Comparison of ENCODE assay signal across 25 cellular contexts in genomic region chr2:232636788-232637420, GRCh38. TPM values are rescaled to one million over a fixed set of nuclear protein-coding genes. Genes with fewer than 3 reads are reported as not detected.
A peak's percentile ranks its signal among the peaks of the same experiment; 100 is the strongest.
DNase-seq lines count a peak whose midpoint lies in the region; ATAC-seq and TF ChIP-seq lines count a peak whose summit lies in the region.
"Had no signal": no experiment of that assay in that cellular context is flagged by ENCODE, and none has a peak within 500 bp of the region (broad histone marks: within the 10 kb centered on the region; RNA-seq: fewer than 3 reads in every experiment).

No MANE protein-coding gene starts in this region.

- H3K4me3 ChIP-seq in breast epithelium (peak overlapping the region in 2 of 3 donors; percentile 78 to 94), mammary epithelial cell (replicated peaks in 1 of 3; ENCODE audit: insufficient read depth in 1 of 3, low read depth in 2 of 3, low read length in 3 of 3) (no peak overlapping the region), right lobe of liver (peak overlapping the region in 1 of 3 donors; percentile 24), tibial artery (peak overlapping the region; percentile 77 to 96), stomach (no peak overlapping the region)
- H3K4me3 ChIP-seq: gastroesophageal sphincter, pancreas, sigmoid colon had no signal

- peaks cover 3% of the 10 kb centered on the region for H3K4me1 Mint-ChIP-seq in activated naive CD8-positive, alpha-beta T cell treated with anti-CD3 and anti-CD28 coated beads, Interleukin-2, amount 10 ng/mL, durations not matched to agents 7 days and 5 days

- H3K79me2 ChIP-seq in mammary epithelial cell (ENCODE audit: insufficient read depth, low read length): no peaks in the 10 kb centered on the region

- no peak for TF ChIP-seq POLR2A in breast epithelium (IDR thresholded peaks at IDR 0.05)
- no peak for TF ChIP-seq POLR2A in right lobe of liver (IDR thresholded peaks at IDR 0.05)
- no peak for TF ChIP-seq POLR2A in stomach (IDR thresholded peaks at IDR 0.05)

- peak overlapping the region; percentile 80 for H3K27ac Mint-ChIP-seq in activated naive CD8-positive, alpha-beta T cell treated with anti-CD3 and anti-CD28 coated beads, Interleukin-2, amount 10 ng/mL, durations not matched to agents 7 days and 5 days

- in situ Hi-C loops in mammary epithelial cell (cut with MboI; ENCODE audit: low sequenced_read_pairs in 2 of 2): no loop called here

- dilution Hi-C loops in mammary epithelial cell (cut with HindIII; ENCODE audit: low sequenced_read_pairs): no loop called here

- H3K36me3 ChIP-seq in breast epithelium (no peaks in the 10 kb centered on the region), mammary epithelial cell (ENCODE audit: insufficient read depth, low read length) (no peaks in the 10 kb centered on the region), right lobe of liver (no peaks in the 10 kb centered on the region), tibial artery (peaks cover 0 to 12% (median 8%) of the 10 kb centered on the region in 3 donors), stomach (no peaks in the 10 kb centered on the region)
- H3K36me3 ChIP-seq: gastroesophageal sphincter, pancreas, sigmoid colon had no signal

- ATAC-seq in activated naive CD8-positive, alpha-beta T cell treated with anti-CD3 and anti-CD28 coated beads, Interleukin-2, amount 10 ng/mL, durations not matched to agents 7 days and 5 days (ENCODE audit: low read depth): peak; percentile 62
- ATAC-seq in right lobe of liver (peak in 3 of 4 donors; percentile 5 to 48 (median 28)), HG03342 (IDR thresholded peaks at IDR 0.05; ENCODE audit: unreplicated experiment) (no peak)
- ATAC-seq: gastroesophageal sphincter, pancreas, SK-N-SH treated with all-trans-retinoic acid at 6 μM for 48 hours had no signal

- H2AFZ ChIP-seq in mammary epithelial cell (ENCODE audit: low read depth, low read length): no peak overlapping the region

- H3K27ac ChIP-seq in breast epithelium: peak overlapping the region in 1 of 2 donors; percentile 93
- no peak overlapping the region for H3K27ac ChIP-seq in mammary epithelial cell (ENCODE audit: insufficient read depth, low read depth, low read length)
- H3K27ac ChIP-seq in right lobe of liver: peak overlapping the region in 2 of 3 donors; percentile 20 to 29
- peak overlapping the region; percentile 90 to 93 for H3K27ac ChIP-seq in tibial artery
- no peak overlapping the region for H3K27ac ChIP-seq in stomach
- H3K27ac ChIP-seq: C4-2B, pancreas, sigmoid colon had no signal

- peak overlapping the region; percentile 61 for H3K4me3 Mint-ChIP-seq in activated naive CD8-positive, alpha-beta T cell treated with anti-CD3 and anti-CD28 coated beads, Interleukin-2, amount 10 ng/mL, durations not matched to agents 7 days and 5 days

- TF ChIP-seq CTCF in breast epithelium (IDR thresholded peaks at IDR 0.05) (no peak), mammary epithelial cell (conservative IDR thresholded peaks at IDR 0.05 in 1 of 2, IDR thresholded peaks at IDR 0.05 in 1 of 2; ENCODE audit: extremely low read depth in 1 of 2, insufficient read depth in 1 of 2, low read depth in 1 of 2, low read length in 2 of 2) (no peak), right lobe of liver (IDR thresholded peaks at IDR 0.05) (no peak), tibial artery (IDR thresholded peaks at IDR 0.05) (no peak), stomach (IDR thresholded peaks at IDR 0.05) (no peak)

- H3K4me1 ChIP-seq in breast epithelium: no peaks in the 10 kb centered on the region
- peaks cover 24% of the 10 kb centered on the region for H3K4me1 ChIP-seq in mammary epithelial cell (ENCODE audit: insufficient read depth, low read length)
- H3K4me1 ChIP-seq in right lobe of liver: peaks cover 0 to 16% (median 0%) of the 10 kb centered on the region in 4 donors
- H3K4me1 ChIP-seq in tibial artery: peaks cover 0 to 74% (median 44%) of the 10 kb centered on the region in 4 donors
- peaks cover 5 to 32% (median 29%) of the 10 kb centered on the region in 4 donors for H3K4me1 ChIP-seq in stomach

- H3K27me3 ChIP-seq in breast epithelium (no peaks in the 10 kb centered on the region), mammary epithelial cell (ENCODE audit: insufficient read depth, low read length) (peaks cover 17% of the 10 kb centered on the region), right lobe of liver (no peaks in the 10 kb centered on the region), tibial artery (no peaks in the 10 kb centered on the region), stomach (peaks cover 0 to 40% (median 32%) of the 10 kb centered on the region in 3 donors)

- 90% methylated on average over 12 of the region's 16 CpGs for WGBS in mammary epithelial cell (ENCODE audit: low coverage, missing lambda C conversion rate)
- WGBS in right lobe of liver (ENCODE audit: insufficient coverage, low coverage, low lambda C conversion rate, missing lambda C conversion rate): 38% methylated on average over 12 of the region's 16 CpGs
- WGBS in stomach, 5 donors: 71 to 80% (median 72%) methylated on average over 16 of the region's 16 CpGs

- DNase-seq in breast epithelium (ENCODE audit: low spot score in 2 of 2) (no peak), mammary epithelial cell (no peak), right lobe of liver (no peak), tibial artery (no peak), stomach (no peak), NCI-H2227 treated with DMSO at 0.1 percent for 48 hours (lab: John Stamatoyannopoulos, UW) (no peak)
- no peak for DNase-seq in activated naive CD8-positive, alpha-beta T cell treated with anti-CD3 and anti-CD28 coated beads, Interleukin-2, amount 10 ng/mL, durations not matched to agents 7 days and 5 days
- DNase-seq: ACHN, dermis blood vessel endothelial cell, DMS 273 treated with DMSO at 0.1 percent for 48 hours, erythroblast, GDM1, H7, Karpas-422, NCI-H1048, NCI-H2029, NCI-H446 treated with DMSO at 0.1 percent for 48 hours, pancreas, RPMI8226, sigmoid colon had no signal

- CTCF ChIA-PET in mammary epithelial cell (lab: Charles Lee; ENCODE audit: low non-redundant PET): no interaction called here

- H3K9ac ChIP-seq in mammary epithelial cell (ENCODE audit: insufficient read depth, low read length): no peak overlapping the region

- H3K36me3 Mint-ChIP-seq in activated naive CD8-positive, alpha-beta T cell treated with anti-CD3 and anti-CD28 coated beads, Interleukin-2, amount 10 ng/mL, durations not matched to agents 7 days and 5 days: no peaks in the 10 kb centered on the region

- intact Hi-C loops in breast epithelium (cut with DNase I; ENCODE audit: low total_unique reads): no loop called here
- intact Hi-C loops in mammary epithelial cell (cut with micrococcal nuclease): no loop called here
- intact Hi-C loops in right lobe of liver (cut with DNase I): no loop called here
- intact Hi-C loops in tibial artery (cut with DNase I; ENCODE audit: low total_unique reads): no loop called here
- intact Hi-C loops in stomach (cut with DNase I; ENCODE audit: low total_unique reads): no loop called here

- peaks cover 62% of the 10 kb centered on the region for H3K27me3 Mint-ChIP-seq in activated naive CD8-positive, alpha-beta T cell treated with anti-CD3 and anti-CD28 coated beads, Interleukin-2, amount 10 ng/mL, durations not matched to agents 7 days and 5 days

- no peak for TF ChIP-seq EP300 in stomach (IDR thresholded peaks at IDR 0.05)

- no TSS peak for BruUV-seq in mammary epithelial cell (replicated peaks; lab: Mats Ljungman, UMichigan)

- H3K9me3 Mint-ChIP-seq in activated naive CD8-positive, alpha-beta T cell treated with anti-CD3 and anti-CD28 coated beads, Interleukin-2, amount 10 ng/mL, durations not matched to agents 7 days and 5 days: no peaks in the 10 kb centered on the region

- POLR2A ChIA-PET in activated naive CD8-positive, alpha-beta T cell treated with anti-CD3 and anti-CD28 coated beads, Interleukin-2, amount 10 ng/mL, durations not matched to agents 7 days and 5 days (lab: Charles Lee): no interaction called here

- no peak overlapping the region for H3K4me2 ChIP-seq in mammary epithelial cell (ENCODE audit: insufficient read depth, low read depth, low read length)

- H4K20me1 ChIP-seq in mammary epithelial cell (ENCODE audit: insufficient read depth, low read length): no peaks in the 10 kb centered on the region

- H3K9me3 ChIP-seq in breast epithelium: no peaks in the 10 kb centered on the region
- H3K9me3 ChIP-seq in mammary epithelial cell (replicated peaks; ENCODE audit: insufficient read depth, low read length): no peaks in the 10 kb centered on the region
- no peaks in the 10 kb centered on the region for H3K9me3 ChIP-seq in right lobe of liver
- no peaks in the 10 kb centered on the region for H3K9me3 ChIP-seq in tibial artery
- H3K9me3 ChIP-seq in stomach: no peaks in the 10 kb centered on the region
- H3K9me3 ChIP-seq: gastroesophageal sphincter, pancreas, sigmoid colon had no signal

RNA-seq across cellular contexts. Expression of gene EFHD1, which starts 3.5 kb away (rescaled TPM):
- total RNA-seq in breast epithelium: 10 to 100 TPM; 31.0 to 67.2 (median 52.8) TPM
- total RNA-seq in mammary epithelial cell: 1 to 10 TPM in 1 of 2 donors, under 1 TPM in 1; 0.87 to 2.0 TPM
- 1.1 TPM for polyA plus RNA-seq in mammary epithelial cell
- not detected for polyA minus RNA-seq in mammary epithelial cell
- 1 to 10 TPM; 7.6 to 8.8 TPM for total RNA-seq in activated naive CD8-positive, alpha-beta T cell treated with anti-CD3 and anti-CD28 coated beads, Interleukin-2, amount 10 ng/mL, durations not matched to agents 7 days and 5 days
- total RNA-seq in right lobe of liver: 10 to 100 TPM in 4 of 6 experiments, 1 to 10 TPM in 2; 7.3 to 30.3 (median 10.7) TPM
- 10 to 100 TPM in 2 of 5 donors, 1 to 10 TPM in 2, not detected in 1; 2.8 to 49.1 (median 9.4) TPM for total RNA-seq in stomach
- 10 to 100 TPM in 1 of 3 donors, 1 to 10 TPM in 2; 6.4 to 12.7 (median 7.4) TPM for polyA plus RNA-seq in stomach
- total RNA-seq: HT1080 had no signal

Comparison
In these comparisons a context has a peak if more than half of its experiments do, and no peak if none do; other contexts are left out.
1. H3K4me3 ChIP-seq: peak in breast epithelium (2 of 3) and tibial artery (2 of 2); none in mammary epithelial cell (0 of 3) and stomach (0 of 4).
2. H3K27ac ChIP-seq: peak in right lobe of liver (2 of 3) and tibial artery (2 of 2); none in mammary epithelial cell (single experiment) and stomach (0 of 5).